Comparison of ENCODE assay signal across 8 cellular contexts in the genomic region with DNA sequence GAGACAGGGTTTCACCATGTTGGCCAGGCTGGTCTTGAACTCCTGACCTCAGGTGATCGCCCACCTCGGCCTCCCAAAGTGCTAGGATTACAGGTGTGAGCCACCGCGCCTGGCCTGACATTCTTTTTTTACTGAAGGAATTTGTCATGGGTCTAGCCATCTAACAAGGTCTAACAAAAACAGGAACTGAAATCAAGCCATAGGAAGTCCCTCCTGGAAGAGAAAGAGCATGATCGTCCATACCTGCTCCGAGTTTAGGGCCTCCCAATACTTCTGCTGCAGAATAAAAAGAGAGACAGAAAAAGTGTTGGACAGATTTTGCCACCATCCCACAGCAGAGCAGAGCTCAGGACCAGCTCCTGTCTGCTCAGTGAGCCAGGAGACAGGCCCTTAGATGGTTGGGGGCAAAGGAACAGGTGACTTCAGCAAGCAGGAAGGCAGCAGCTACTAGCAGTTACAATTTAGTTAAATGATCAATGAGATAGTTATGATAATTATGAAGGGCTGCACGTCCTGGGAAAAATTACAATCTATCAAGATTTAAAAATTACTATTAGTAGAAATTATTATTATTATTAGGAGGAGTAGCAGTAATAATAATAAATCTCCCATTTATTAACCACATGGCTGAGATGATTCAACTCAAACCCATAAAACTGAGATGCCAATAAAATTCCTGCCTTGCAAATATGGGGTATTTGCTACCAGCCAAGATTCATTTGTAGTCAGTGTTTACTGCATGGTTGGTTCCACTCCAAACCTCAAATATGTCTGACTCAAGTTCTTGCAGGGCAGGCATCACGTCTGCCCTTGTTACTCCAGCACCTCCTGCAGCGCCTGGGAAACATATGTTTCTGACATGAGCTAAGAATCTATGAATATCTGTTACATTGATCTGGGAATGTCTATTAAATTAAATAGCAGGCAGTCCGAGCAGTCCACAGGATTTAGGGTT. TPM values are rescaled to one million over a fixed set of nuclear protein-coding genes. Genes with fewer than 3 reads are reported as not detected.
A peak's percentile ranks its signal among the peaks of the same experiment; 100 is the strongest.
DNase-seq lines count a peak whose midpoint lies in the region; ATAC-seq and TF ChIP-seq lines count a peak whose summit lies in the region.

No MANE protein-coding gene starts in this region.

- DNase-seq in cardiac muscle cell (ENCODE audit: low read depth in 1 of 2, low spot score in 1 of 2) (peak in 1 of 2 donors; percentile 99), Right ventricle myocardium inferior (ENCODE audit: missing footprints) (no peak), SJSA1 (ENCODE audit: low read depth in 1 of 2, low spot score in 2 of 2) (peak; percentile 79 to 90), foreskin keratinocyte (peak; percentile 92 to 98), vagina (ENCODE audit: extremely low spot score in 2 of 2) (no peak), NCI-H128 (lab: John Stamatoyannopoulos, UW; ENCODE audit: unreplicated experiment) (no peak)

- ATAC-seq in Right ventricle myocardium inferior (no peak), foreskin keratinocyte (peak; percentile 98), HG03159 (IDR thresholded peaks at IDR 0.05; ENCODE audit: unreplicated experiment) (no peak), GM18498 (IDR thresholded peaks at IDR 0.05; ENCODE audit: unreplicated experiment) (no peak)

- H3K36me3 ChIP-seq in cardiac muscle cell, result no peaks in the 10 kb centered on the region
- H3K36me3 ChIP-seq in SJSA1, result peaks cover 34% of the 10 kb centered on the region
- no peaks in the 10 kb centered on the region for H3K36me3 ChIP-seq in vagina

- H3K4me3 ChIP-seq in cardiac muscle cell (no peak overlapping the region), SJSA1 (no peak overlapping the region), vagina (no peak overlapping the region)

- TF ChIP-seq POLR2A in vagina (IDR thresholded peaks at IDR 0.05), result no peak

- H3K9me3 ChIP-seq in cardiac muscle cell (ENCODE audit: low read depth) (no peaks in the 10 kb centered on the region), SJSA1 (replicated peaks) (no peaks in the 10 kb centered on the region), vagina (no peaks in the 10 kb centered on the region)

- intact Hi-C loops in Right ventricle myocardium inferior (cut with DNase I) (no loop called here), vagina (cut with DNase I) (no loop called here)

- H3K27me3 ChIP-seq in cardiac muscle cell (no peaks in the 10 kb centered on the region), SJSA1 (replicated peaks) (no peaks in the 10 kb centered on the region), foreskin keratinocyte (no peaks in the 10 kb centered on the region), vagina (no peaks in the 10 kb centered on the region)

- peak; percentile 25 for TF ChIP-seq CTCF in cardiac muscle cell (IDR thresholded peaks at IDR 0.05; ENCODE audit: low read depth, low read length)
- peak; percentile 71 for TF ChIP-seq CTCF in foreskin keratinocyte (conservative IDR thresholded peaks at IDR 0.05)
- no peak for TF ChIP-seq CTCF in vagina (IDR thresholded peaks at IDR 0.05)

- H3K27ac ChIP-seq in cardiac muscle cell (no peak overlapping the region), SJSA1 (peak overlapping the region; percentile 85), foreskin keratinocyte (no peak overlapping the region), vagina (peak overlapping the region; percentile 70)

- H3K4me1 ChIP-seq in cardiac muscle cell (ENCODE audit: low read depth) (peaks cover 3% of the 10 kb centered on the region), SJSA1 (replicated peaks) (peaks cover 24% of the 10 kb centered on the region), foreskin keratinocyte (peaks cover 12% of the 10 kb centered on the region), vagina (peaks cover 23% of the 10 kb centered on the region)

RNA-seq across cellular contexts. Expression of a gene that starts 40.1 kb away (rescaled TPM):
- 14.1 and 16.2 TPM in 2 replicates for total RNA-seq in cardiac muscle cell
- polyA plus RNA-seq in cardiac muscle cell, result 18.7 and 19.2 TPM in 2 replicates
- 6.1 TPM for total RNA-seq in Right ventricle myocardium inferior
- 12.2 and 18.2 TPM in 2 replicates for total RNA-seq in SJSA1 (2014; rRNA removed; shearing (Covaris generic))
- 10.9 and 13.4 TPM in 2 replicates for total RNA-seq in foreskin keratinocyte
- polyA plus RNA-seq in foreskin keratinocyte, result 12.4 and 16.2 TPM in 2 replicates
- total RNA-seq in vagina, result 11.0 TPM

Comparison
In these comparisons a context has a peak if more than half of its experiments do, and no peak if none do; other contexts are left out.
1. DNase-seq: peak in SJSA1 (2 of 2) and foreskin keratinocyte (2 of 2); none in Right ventricle myocardium inferior (single experiment), vagina (0 of 2) and NCI-H128 (single experiment).
2. H3K27ac ChIP-seq: peak in SJSA1 (single experiment) and vagina (single experiment); none in cardiac muscle cell (single experiment) and foreskin keratinocyte (single experiment).
3. CTCF ChIP-seq: peak in cardiac muscle cell (single experiment) and foreskin keratinocyte (single experiment); none in vagina (0 of 3).